In genomic region chr12:10220398-10221077, GRCh38 we compare ENCODE assay signal across 11 cellular contexts. TPM values are rescaled to one million over a fixed set of nuclear protein-coding genes. Genes with fewer than 3 reads are reported as not detected.
A peak's percentile ranks its signal among the peaks of the same experiment; 100 is the strongest.
DNase-seq lines count a peak whose midpoint lies in the region; ATAC-seq, FAIRE-seq and TF ChIP-seq lines count a peak whose summit lies in the region.
"Had no signal": no experiment of that assay in that cellular context is flagged by ENCODE, and none has a peak within 500 bp of the region (broad histone marks: within the 10 kb centered on the region; RNA-seq: fewer than 3 reads in every experiment).

No MANE protein-coding gene starts in this region.

- H3K4me1 ChIP-seq in K562 (replicated peaks in 1 of 2; ENCODE audit: control insufficient read depth in 2 of 2, insufficient read depth in 2 of 2, low read length in 2 of 2): peaks cover 1 to 5% of the 10 kb centered on the region in 2 experiments

- BruUV-seq in K562 (replicated peaks; lab: Mats Ljungman, UMichigan): no TSS peak

- no peak overlapping the region for H3K9ac ChIP-seq in K562 (ENCODE audit: insufficient read depth in 1 of 2, low read depth in 2 of 2, low read length in 2 of 2)

- no peak for FAIRE-seq in K562 (lab: Jason Lieb, UNC)
- FAIRE-seq: keratinocyte had no signal

- ATAC-seq in K562: no peak

- no peaks in the 10 kb centered on the region for H3K9me1 ChIP-seq in K562 (ENCODE audit: control insufficient read depth, insufficient read depth, low read length)

- WGBS in K562 (ENCODE audit: insufficient coverage, low coverage, missing lambda C conversion rate): 72% methylated on average over 7 of the region's 8 CpGs

- no peaks in the 10 kb centered on the region for H4K20me1 ChIP-seq in K562 (replicated peaks; ENCODE audit: control insufficient read depth, insufficient read depth, low read length)

- intact Hi-C loops in K562 (cut with micrococcal nuclease): no loop called here
- intact Hi-C loops in cardiac septum (cut with DNase I): no loop called here
- intact Hi-C loops in posterior cingulate gyrus (cut with DNase I): no loop called here

- no peak for TF ChIP-seq CTCF in K562 (IDR thresholded peaks at IDR 0.05 in 2 of 3, conservative IDR thresholded peaks at IDR 0.05 in 1 of 3; ENCODE audit: insufficient read depth in 2 of 3, low read depth in 1 of 3, low read length in 3 of 3)

- no peak for TF ChIP-seq RAD21 in K562 (CRISPR knock-in tag; conservative IDR thresholded peaks at IDR 0.05 in 1 of 2, IDR thresholded peaks at IDR 0.05 in 1 of 2)

- H3K27ac ChIP-seq in K562 (ENCODE audit: extremely low read depth, low read depth, low read length): no peak overlapping the region

- TF ChIP-seq POLR2A in K562 (conservative IDR thresholded peaks at IDR 0.05): no peak

- H3K36me3 ChIP-seq in K562 (ENCODE audit: control insufficient read depth, insufficient read depth, low read length): peaks cover 10% of the 10 kb centered on the region; the same call in 2 of the 3 replicates

- peak; percentile 82 for DNase-seq in Ammon's horn (ENCODE audit: low spot score)
- DNase-seq in K562 (ENCODE audit: extremely low read depth in 1 of 4, low spot score in 3 of 4): no peak
- DNase-seq in cardiac septum (ENCODE audit: low spot score): peak; percentile 86
- DNase-seq in posterior cingulate gyrus: peak in 8 of 10 donors; percentile 43 to 92 (median 62)
- DNase-seq in HCEC 1CT: no peak
- no peak for DNase-seq in GM19240 (ENCODE audit: insufficient read length, low spot score)
- no peak for DNase-seq in mesenteric fat pad (ENCODE audit: low spot score)
- no peak for DNase-seq in activated gamma-delta T cell (lab: John Stamatoyannopoulos, UW)
- DNase-seq: NCI-H2227 treated with DMSO at 0.1 percent for 48 hours, T-helper 2 cell had no signal

- peaks cover 1% of the 10 kb centered on the region; the same call in 2 of the 3 replicates for H3K79me2 ChIP-seq in K562 (ENCODE audit: control insufficient read depth, insufficient read depth, low read length)

- POLR2A ChIA-PET in K562 (lab: Yijun Ruan, JAX): no interaction called here

- no peak for TF ChIP-seq EP300 in K562 (IDR thresholded peaks at IDR 0.05; ENCODE audit: low read length)

- in situ Hi-C loops in K562 (cut with MboI): no loop called here

- H3K4me3 ChIP-seq in K562: no peak overlapping the region

- CTCF ChIA-PET in K562 (lab: Yijun Ruan, JAX; ENCODE audit: low intra/inter-chr PET ratio): no interaction called here

- H3K27me3 ChIP-seq in K562 (ENCODE audit: control insufficient read depth in 2 of 2, insufficient read depth in 2 of 2, low read length in 2 of 2): no peaks in the 10 kb centered on the region

- H3K9me3 ChIP-seq in K562 (replicated peaks; ENCODE audit: control insufficient read depth, insufficient read depth, low read depth, low read length): no peaks in the 10 kb centered on the region

- no peak overlapping the region for H2AFZ ChIP-seq in K562 (ENCODE audit: low read depth, low read length)

- H3K4me2 ChIP-seq in K562 (ENCODE audit: insufficient read depth, low read length): no peak overlapping the region

TF ChIP-seq in K562, 482 proteins besides CTCF, POLR2A, EP300 and RAD21:
- TF ChIP-seq CEBPB (tag; IDR thresholded peaks at IDR 0.05): peak; percentile 72
- no peak for TF ChIP-seq MAFG (tag; conservative IDR thresholded peaks at IDR 0.05)
TF ChIP-seq in K562: peak in this region for 1.

RNA-seq across cellular contexts. Expression of gene GABARAPL1, which starts 7.9 kb away (rescaled TPM):
- 8.9 and 12.1 TPM in 2 replicates for total RNA-seq in K562 (2011; cell fraction: chromatin; rRNA removed; ENCODE audit: low replicate concordance)
- 8.7 and 12.1 TPM in 2 replicates for total RNA-seq in K562 (2011; cell fraction: nucleolus; rRNA removed)
- total RNA-seq in K562 (2011; cell fraction: nucleoplasm; rRNA removed): 13.8 and 16.3 TPM in 2 replicates
- total RNA-seq in K562 (2014; rRNA removed): 8.8 and 10.1 TPM in 2 replicates
- total RNA-seq in K562 (2014; rRNA removed; fragmentation: Illumina TruSeq; extraction: Trizol): 11.6 and 15.3 TPM in 2 replicates
- total RNA-seq in K562 (2015; rRNA removed; fragmentation: Illumina TruSeq; extraction: Trizol): 5.5 TPM in 2 replicates
- total RNA-seq in K562 (2021): 10.6 and 11.7 TPM in 2 replicates
- 11.0 and 15.7 TPM in 2 replicates for polyA plus RNA-seq in K562 (2011; rRNA removed)
- 6.1 and 8.0 TPM in 2 replicates for polyA plus RNA-seq in K562 (2011; cell fraction: cytosol; rRNA removed)
- polyA plus RNA-seq in K562 (2011; cell fraction: nucleus; rRNA removed): 11.3 and 13.2 TPM in 2 replicates
- 10.7 and 19.8 TPM in 2 replicates for polyA plus RNA-seq in K562 (2012)
- 15.9 and 17.9 TPM in 2 replicates for polyA plus RNA-seq in K562 (2014; fragmentation: Illumina TruSeq; extraction: Trizol)
- 1 to 10 TPM; 2.3 to 3.2 TPM for polyA plus RNA-seq in K562 (2014; fragmentation: Nextera tagmentation; extraction: Ambion mirVana)
- polyA plus RNA-seq in K562 (2014; rRNA removed): 11.3 and 11.7 TPM in 2 replicates
- 7.7 and 9.1 TPM in 2 replicates for polyA minus RNA-seq in K562 (2011; rRNA and poly(A)+ RNA removed)
- 3.6 and 5.4 TPM in 2 replicates for polyA minus RNA-seq in K562 (2011; cell fraction: cytosol; rRNA and poly(A)+ RNA removed)
- 4.2 and 5.9 TPM in 2 replicates for polyA minus RNA-seq in K562 (2011; cell fraction: nucleus; rRNA and poly(A)+ RNA removed)
- total RNA-seq in cardiac septum: 280 TPM
- 215 TPM for total RNA-seq in mesenteric fat pad

RNA-seq across cellular contexts. Expression of gene TMEM52B, which starts 41.7 kb away (rescaled TPM):
- not detected in 2 replicates for total RNA-seq in K562 (2011; cell fraction: chromatin; rRNA removed; ENCODE audit: low replicate concordance)
- not detected in 2 replicates for total RNA-seq in K562 (2011; cell fraction: nucleolus; rRNA removed)
- not detected in 2 replicates for total RNA-seq in K562 (2011; cell fraction: nucleoplasm; rRNA removed)
- total RNA-seq in K562 (2014; rRNA removed) (not detected in 2 replicates), K562 (2014; rRNA removed; fragmentation: Illumina TruSeq; extraction: Trizol) (not detected in 2 replicates), K562 (2015; rRNA removed; fragmentation: Illumina TruSeq; extraction: Trizol) (not detected in 2 replicates), K562 (2021) (not detected in 2 replicates), cardiac septum (not detected), mesenteric fat pad (not detected)
- polyA plus RNA-seq in K562 (2011; rRNA removed) (not detected in 2 replicates), K562 (2014; fragmentation: Illumina TruSeq; extraction: Trizol) (not detected in 2 replicates), K562 (2014; fragmentation: Nextera tagmentation; extraction: Ambion mirVana) (not detected), K562 (2014; rRNA removed) (not detected in 2 replicates)
- not detected in 2 replicates for polyA plus RNA-seq in K562 (2011; cell fraction: cytosol; rRNA removed)
- polyA plus RNA-seq in K562 (2011; cell fraction: nucleus; rRNA removed): not detected in 2 replicates
- polyA plus RNA-seq in K562 (2012): not detected in 2 replicates
- polyA minus RNA-seq in K562 (2011; rRNA and poly(A)+ RNA removed): not detected in 2 replicates
- not detected in 2 replicates for polyA minus RNA-seq in K562 (2011; cell fraction: cytosol; rRNA and poly(A)+ RNA removed)
- polyA minus RNA-seq in K562 (2011; cell fraction: nucleus; rRNA and poly(A)+ RNA removed): not detected in 2 replicates
- polyA plus RNA-seq: keratinocyte had no signal

RNA-seq across cellular contexts. Expression of gene OLR1, which starts 48.6 kb away (rescaled TPM):
- not detected in 2 replicates for total RNA-seq in K562 (2011; cell fraction: chromatin; rRNA removed; ENCODE audit: low replicate concordance)
- not detected in 2 replicates for total RNA-seq in K562 (2011; cell fraction: nucleolus; rRNA removed)
- not detected in 2 replicates for total RNA-seq in K562 (2011; cell fraction: nucleoplasm; rRNA removed)
- total RNA-seq in K562 (2014; rRNA removed) (not detected in 2 replicates), K562 (2014; rRNA removed; fragmentation: Illumina TruSeq; extraction: Trizol) (not detected in 2 replicates), K562 (2015; rRNA removed; fragmentation: Illumina TruSeq; extraction: Trizol) (not detected in 2 replicates), K562 (2021) (0.45 TPM in 1 of 2 replicates, not detected in the other), cardiac septum (0.43 TPM), mesenteric fat pad (6.2 TPM)
- polyA plus RNA-seq in K562 (2011; rRNA removed) (not detected in 2 replicates), K562 (2014; fragmentation: Illumina TruSeq; extraction: Trizol) (not detected in 2 replicates), K562 (2014; fragmentation: Nextera tagmentation; extraction: Ambion mirVana) (not detected), K562 (2014; rRNA removed) (not detected in 2 replicates)
- not detected in 2 replicates for polyA plus RNA-seq in K562 (2011; cell fraction: cytosol; rRNA removed)
- not detected in 2 replicates for polyA plus RNA-seq in K562 (2011; cell fraction: nucleus; rRNA removed)
- not detected in 2 replicates for polyA plus RNA-seq in K562 (2012)
- polyA minus RNA-seq in K562 (2011; rRNA and poly(A)+ RNA removed): 0.69 TPM in 1 of 2 replicates, not detected in the other
- polyA minus RNA-seq in K562 (2011; cell fraction: cytosol; rRNA and poly(A)+ RNA removed): not detected in 2 replicates
- 0.11 TPM in 1 of 2 replicates, not detected in the other for polyA minus RNA-seq in K562 (2011; cell fraction: nucleus; rRNA and poly(A)+ RNA removed)

Comparison
In these comparisons a context has a peak if more than half of its experiments do, and no peak if none do; other contexts are left out.
1. DNase-seq: peak in Ammon's horn (single experiment), cardiac septum (single experiment) and posterior cingulate gyrus (8 of 10); none in K562 (0 of 4), HCEC 1CT (single experiment), GM19240 (single experiment), mesenteric fat pad (single experiment) and activated gamma-delta T cell (single experiment).
2. RNA of gene GABARAPL1, which starts 7.9 kb away (total RNA-seq): 280 TPM in cardiac septum (single experiment) and 215 TPM in mesenteric fat pad (single experiment); 5.5 to 16.3 TPM in K562; every median in the first group is over 10 times any median in the second.